In the genomic region with DNA sequence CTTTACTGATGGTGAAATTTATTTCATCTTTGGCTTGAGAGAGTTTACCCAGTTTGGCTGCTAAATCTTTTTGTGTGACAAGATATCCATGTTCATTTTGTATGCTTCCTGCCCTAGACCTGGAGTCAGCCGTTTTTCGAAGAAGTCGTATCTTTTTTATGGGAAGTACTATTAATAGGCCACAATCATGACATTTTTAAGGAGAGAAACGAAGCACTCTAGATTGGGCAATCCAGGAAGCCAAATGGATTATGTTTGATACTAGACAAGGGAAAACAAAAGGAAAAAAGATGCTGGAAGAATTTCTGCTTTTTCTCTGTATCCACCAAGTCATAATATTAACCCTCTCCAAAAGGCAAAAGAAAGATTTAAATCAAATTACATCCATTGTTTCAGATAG, we compare ENCODE assay signal across 1 cellular context.
TF ChIP-seq lines count a peak whose summit lies in the region.

No MANE protein-coding gene starts in this region.

TF ChIP-seq in HepG2, 621 proteins besides CTCF, POLR2A, EP300 and RAD21 (continued from another document):
- TF ChIP-seq, protein P1, sequence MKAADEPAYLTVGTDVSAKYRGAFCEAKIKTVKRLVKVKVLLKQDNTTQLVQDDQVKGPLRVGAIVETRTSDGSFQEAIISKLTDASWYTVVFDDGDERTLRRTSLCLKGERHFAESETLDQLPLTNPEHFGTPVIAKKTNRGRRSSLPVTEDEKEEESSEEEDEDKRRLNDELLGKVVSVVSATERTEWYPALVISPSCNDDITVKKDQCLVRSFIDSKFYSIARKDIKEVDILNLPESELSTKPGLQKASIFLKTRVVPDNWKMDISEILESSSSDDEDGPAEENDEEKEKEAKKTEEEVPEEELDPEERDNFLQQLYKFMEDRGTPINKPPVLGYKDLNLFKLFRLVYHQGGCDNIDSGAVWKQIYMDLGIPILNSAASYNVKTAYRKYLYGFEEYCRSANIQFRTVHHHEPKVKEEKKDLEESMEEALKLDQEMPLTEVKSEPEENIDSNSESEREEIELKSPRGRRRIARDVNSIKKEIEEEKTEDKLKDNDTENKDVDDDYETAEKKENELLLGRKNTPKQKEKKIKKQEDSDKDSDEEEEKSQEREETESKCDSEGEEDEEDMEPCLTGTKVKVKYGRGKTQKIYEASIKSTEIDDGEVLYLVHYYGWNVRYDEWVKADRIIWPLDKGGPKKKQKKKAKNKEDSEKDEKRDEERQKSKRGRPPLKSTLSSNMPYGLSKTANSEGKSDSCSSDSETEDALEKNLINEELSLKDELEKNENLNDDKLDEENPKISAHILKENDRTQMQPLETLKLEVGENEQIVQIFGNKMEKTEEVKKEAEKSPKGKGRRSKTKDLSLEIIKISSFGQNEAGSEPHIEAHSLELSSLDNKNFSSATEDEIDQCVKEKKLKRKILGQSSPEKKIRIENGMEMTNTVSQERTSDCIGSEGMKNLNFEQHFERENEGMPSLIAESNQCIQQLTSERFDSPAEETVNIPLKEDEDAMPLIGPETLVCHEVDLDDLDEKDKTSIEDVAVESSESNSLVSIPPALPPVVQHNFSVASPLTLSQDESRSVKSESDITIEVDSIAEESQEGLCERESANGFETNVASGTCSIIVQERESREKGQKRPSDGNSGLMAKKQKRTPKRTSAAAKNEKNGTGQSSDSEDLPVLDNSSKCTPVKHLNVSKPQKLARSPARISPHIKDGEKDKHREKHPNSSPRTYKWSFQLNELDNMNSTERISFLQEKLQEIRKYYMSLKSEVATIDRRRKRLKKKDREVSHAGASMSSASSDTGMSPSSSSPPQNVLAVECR (CRISPR knock-in tag; IDR thresholded peaks at IDR 0.05; ENCODE audit: borderline replicate concordance), result no peak
